ENCODE assay signal across 1 cellular context in the genomic region with DNA sequence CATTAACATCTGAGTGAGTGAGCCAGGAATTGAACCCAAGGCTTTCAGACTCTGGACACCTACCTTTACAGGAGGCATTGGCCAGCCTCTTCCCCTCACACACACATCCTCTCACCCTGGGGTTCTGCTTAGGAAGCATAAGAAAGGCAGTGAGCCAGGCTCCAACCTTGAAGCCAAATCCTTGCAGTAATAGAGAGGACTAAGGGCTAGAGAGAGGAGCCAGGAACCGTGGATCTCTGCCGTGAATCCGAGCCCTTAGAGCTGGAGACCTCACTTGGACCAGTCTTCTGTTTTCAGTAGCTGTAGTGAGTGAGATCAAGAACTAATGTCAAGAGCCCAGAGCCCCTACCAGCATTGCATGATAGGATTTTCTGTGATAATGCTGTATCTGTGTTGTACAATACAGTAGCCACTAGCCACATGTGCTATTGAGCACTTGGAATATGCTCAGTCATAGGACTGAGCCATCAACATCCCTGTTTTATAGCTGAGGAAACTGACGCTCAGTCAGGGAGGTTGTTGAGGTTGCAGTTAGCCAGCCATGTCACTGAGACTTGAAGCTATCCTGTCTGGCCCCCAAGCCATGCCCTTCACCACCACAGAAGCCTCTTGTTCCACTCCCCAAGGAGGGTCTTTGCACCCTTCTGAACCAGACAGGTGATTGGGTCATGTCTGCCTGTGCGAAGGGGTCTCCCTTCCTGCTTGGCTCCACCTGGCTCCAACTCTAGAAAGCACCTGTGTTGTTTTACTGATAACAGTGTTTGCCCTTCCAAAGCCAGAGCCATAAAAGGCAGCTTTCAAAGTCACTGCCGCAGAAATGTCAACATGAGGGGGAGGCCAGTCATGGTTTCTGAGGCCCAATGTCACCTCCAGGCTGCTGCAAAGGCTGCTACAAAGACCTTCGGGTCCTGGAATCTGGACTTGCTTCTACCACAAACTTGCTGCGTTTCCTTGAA.
TF ChIP-seq lines count a peak whose summit lies in the region.

No MANE protein-coding gene starts in this region.

TF ChIP-seq in HepG2, 621 proteins besides CTCF, POLR2A, EP300 and RAD21 (continued from another document and continues in another):
- TF ChIP-seq, protein P1, sequence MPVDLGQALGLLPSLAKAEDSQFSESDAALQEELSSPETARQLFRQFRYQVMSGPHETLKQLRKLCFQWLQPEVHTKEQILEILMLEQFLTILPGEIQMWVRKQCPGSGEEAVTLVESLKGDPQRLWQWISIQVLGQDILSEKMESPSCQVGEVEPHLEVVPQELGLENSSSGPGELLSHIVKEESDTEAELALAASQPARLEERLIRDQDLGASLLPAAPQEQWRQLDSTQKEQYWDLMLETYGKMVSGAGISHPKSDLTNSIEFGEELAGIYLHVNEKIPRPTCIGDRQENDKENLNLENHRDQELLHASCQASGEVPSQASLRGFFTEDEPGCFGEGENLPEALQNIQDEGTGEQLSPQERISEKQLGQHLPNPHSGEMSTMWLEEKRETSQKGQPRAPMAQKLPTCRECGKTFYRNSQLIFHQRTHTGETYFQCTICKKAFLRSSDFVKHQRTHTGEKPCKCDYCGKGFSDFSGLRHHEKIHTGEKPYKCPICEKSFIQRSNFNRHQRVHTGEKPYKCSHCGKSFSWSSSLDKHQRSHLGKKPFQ (CRISPR knock-in tag; IDR thresholded peaks at IDR 0.05; ENCODE audit: insufficient replicate concordance), result peak; percentile 70
- peak; percentile 76 for TF ChIP-seq TOPORS (CRISPR knock-in tag; IDR thresholded peaks at IDR 0.05)
- TF ChIP-seq, protein P2, sequence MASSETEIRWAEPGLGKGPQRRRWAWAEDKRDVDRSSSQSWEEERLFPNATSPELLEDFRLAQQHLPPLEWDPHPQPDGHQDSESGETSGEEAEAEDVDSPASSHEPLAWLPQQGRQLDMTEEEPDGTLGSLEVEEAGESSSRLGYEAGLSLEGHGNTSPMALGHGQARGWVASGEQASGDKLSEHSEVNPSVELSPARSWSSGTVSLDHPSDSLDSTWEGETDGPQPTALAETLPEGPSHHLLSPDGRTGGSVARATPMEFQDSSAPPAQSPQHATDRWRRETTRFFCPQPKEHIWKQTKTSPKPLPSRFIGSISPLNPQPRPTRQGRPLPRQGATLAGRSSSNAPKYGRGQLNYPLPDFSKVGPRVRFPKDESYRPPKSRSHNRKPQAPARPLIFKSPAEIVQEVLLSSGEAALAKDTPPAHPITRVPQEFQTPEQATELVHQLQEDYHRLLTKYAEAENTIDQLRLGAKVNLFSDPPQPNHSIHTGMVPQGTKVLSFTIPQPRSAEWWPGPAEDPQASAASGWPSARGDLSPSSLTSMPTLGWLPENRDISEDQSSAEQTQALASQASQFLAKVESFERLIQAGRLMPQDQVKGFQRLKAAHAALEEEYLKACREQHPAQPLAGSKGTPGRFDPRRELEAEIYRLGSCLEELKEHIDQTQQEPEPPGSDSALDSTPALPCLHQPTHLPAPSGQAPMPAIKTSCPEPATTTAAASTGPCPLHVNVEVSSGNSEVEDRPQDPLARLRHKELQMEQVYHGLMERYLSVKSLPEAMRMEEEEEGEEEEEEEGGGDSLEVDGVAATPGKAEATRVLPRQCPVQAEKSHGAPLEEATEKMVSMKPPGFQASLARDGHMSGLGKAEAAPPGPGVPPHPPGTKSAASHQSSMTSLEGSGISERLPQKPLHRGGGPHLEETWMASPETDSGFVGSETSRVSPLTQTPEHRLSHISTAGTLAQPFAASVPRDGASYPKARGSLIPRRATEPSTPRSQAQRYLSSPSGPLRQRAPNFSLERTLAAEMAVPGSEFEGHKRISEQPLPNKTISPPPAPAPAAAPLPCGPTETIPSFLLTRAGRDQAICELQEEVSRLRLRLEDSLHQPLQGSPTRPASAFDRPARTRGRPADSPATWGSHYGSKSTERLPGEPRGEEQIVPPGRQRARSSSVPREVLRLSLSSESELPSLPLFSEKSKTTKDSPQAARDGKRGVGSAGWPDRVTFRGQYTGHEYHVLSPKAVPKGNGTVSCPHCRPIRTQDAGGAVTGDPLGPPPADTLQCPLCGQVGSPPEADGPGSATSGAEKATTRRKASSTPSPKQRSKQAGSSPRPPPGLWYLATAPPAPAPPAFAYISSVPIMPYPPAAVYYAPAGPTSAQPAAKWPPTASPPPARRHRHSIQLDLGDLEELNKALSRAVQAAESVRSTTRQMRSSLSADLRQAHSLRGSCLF (CRISPR knock-in tag; IDR thresholded peaks at IDR 0.05; ENCODE audit: borderline replicate concordance), result no peak
- TF ChIP-seq SRSF4 (IDR thresholded peaks at IDR 0.05; ENCODE audit: low read depth, low read length, poor library complexity, severe bottlenecking), result no peak
- peak; percentile 63; the same call in 1 of the 2 replicates for TF ChIP-seq KLF12 (CRISPR knock-in tag; IDR thresholded peaks at IDR 0.05; ENCODE audit: borderline replicate concordance)
- TF ChIP-seq ZNF329 (CRISPR knock-in tag; IDR thresholded peaks at IDR 0.05; ENCODE audit: low read depth), result 0 out of 2 replicates have a peak, but pooled peaks have one; percentile 62
- peak; percentile 99 for TF ChIP-seq SMAD3 (CRISPR knock-in tag; IDR thresholded peaks at IDR 0.05)
- TF ChIP-seq, protein P3, sequence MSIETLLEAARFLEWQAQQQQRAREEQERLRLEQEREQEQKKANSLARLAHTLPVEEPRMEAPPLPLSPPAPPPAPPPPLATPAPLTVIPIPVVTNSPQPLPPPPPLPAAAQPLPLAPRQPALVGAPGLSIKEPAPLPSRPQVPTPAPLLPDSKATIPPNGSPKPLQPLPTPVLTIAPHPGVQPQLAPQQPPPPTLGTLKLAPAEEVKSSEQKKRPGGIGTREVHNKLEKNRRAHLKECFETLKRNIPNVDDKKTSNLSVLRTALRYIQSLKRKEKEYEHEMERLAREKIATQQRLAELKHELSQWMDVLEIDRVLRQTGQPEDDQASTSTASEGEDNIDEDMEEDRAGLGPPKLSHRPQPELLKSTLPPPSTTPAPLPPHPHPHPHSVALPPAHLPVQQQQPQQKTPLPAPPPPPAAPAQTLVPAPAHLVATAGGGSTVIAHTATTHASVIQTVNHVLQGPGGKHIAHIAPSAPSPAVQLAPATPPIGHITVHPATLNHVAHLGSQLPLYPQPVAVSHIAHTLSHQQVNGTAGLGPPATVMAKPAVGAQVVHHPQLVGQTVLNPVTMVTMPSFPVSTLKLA (IDR thresholded peaks at IDR 0.05), result no peak
- TF ChIP-seq ZSCAN9 (CRISPR knock-in tag; IDR thresholded peaks at IDR 0.05; ENCODE audit: borderline replicate concordance), result peak; percentile 96
- TF ChIP-seq ZKSCAN1 (IDR thresholded peaks at IDR 0.05; ENCODE audit: low read length), result 0 out of 2 replicates have a peak, but pooled peaks have one; percentile 15
- TF ChIP-seq, protein P4, sequence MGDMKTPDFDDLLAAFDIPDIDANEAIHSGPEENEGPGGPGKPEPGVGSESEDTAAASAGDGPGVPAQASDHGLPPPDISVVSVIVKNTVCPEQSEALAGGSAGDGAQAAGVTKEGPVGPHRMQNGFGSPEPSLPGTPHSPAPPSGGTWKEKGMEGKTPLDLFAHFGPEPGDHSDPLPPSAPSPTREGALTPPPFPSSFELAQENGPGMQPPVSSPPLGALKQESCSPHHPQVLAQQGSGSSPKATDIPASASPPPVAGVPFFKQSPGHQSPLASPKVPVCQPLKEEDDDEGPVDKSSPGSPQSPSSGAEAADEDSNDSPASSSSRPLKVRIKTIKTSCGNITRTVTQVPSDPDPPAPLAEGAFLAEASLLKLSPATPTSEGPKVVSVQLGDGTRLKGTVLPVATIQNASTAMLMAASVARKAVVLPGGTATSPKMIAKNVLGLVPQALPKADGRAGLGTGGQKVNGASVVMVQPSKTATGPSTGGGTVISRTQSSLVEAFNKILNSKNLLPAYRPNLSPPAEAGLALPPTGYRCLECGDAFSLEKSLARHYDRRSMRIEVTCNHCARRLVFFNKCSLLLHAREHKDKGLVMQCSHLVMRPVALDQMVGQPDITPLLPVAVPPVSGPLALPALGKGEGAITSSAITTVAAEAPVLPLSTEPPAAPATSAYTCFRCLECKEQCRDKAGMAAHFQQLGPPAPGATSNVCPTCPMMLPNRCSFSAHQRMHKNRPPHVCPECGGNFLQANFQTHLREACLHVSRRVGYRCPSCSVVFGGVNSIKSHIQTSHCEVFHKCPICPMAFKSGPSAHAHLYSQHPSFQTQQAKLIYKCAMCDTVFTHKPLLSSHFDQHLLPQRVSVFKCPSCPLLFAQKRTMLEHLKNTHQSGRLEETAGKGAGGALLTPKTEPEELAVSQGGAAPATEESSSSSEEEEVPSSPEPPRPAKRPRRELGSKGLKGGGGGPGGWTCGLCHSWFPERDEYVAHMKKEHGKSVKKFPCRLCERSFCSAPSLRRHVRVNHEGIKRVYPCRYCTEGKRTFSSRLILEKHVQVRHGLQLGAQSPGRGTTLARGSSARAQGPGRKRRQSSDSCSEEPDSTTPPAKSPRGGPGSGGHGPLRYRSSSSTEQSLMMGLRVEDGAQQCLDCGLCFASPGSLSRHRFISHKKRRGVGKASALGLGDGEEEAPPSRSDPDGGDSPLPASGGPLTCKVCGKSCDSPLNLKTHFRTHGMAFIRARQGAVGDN (CRISPR knock-in tag; IDR thresholded peaks at IDR 0.05), result peak; percentile 62
- peak; percentile 68; the same call in 1 of the 2 replicates for TF ChIP-seq DNMT3B (CRISPR knock-in tag; conservative IDR thresholded peaks at IDR 0.05)
- peak; percentile 91 for TF ChIP-seq GFI1 (CRISPR knock-in tag; IDR thresholded peaks at IDR 0.05; ENCODE audit: borderline replicate concordance)
- TF ChIP-seq, protein P5, sequence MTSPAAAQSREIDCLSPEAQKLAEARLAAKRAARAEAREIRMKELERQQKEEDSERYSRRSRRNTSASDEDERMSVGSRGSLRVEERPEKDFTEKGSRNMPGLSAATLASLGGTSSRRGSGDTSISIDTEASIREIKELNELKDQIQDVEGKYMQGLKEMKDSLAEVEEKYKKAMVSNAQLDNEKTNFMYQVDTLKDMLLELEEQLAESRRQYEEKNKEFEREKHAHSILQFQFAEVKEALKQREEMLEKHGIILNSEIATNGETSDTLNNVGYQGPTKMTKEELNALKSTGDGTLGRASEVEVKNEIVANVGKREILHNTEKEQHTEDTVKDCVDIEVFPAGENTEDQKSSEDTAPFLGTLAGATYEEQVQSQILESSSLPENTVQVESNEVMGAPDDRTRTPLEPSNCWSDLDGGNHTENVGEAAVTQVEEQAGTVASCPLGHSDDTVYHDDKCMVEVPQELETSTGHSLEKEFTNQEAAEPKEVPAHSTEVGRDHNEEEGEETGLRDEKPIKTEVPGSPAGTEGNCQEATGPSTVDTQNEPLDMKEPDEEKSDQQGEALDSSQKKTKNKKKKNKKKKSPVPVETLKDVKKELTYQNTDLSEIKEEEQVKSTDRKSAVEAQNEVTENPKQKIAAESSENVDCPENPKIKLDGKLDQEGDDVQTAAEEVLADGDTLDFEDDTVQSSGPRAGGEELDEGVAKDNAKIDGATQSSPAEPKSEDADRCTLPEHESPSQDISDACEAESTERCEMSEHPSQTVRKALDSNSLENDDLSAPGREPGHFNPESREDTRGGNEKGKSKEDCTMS (CRISPR knock-in tag; conservative IDR thresholded peaks at IDR 0.05), result no peak
- TF ChIP-seq ZNF891 (CRISPR knock-in tag; IDR thresholded peaks at IDR 0.05), result no peak; the same call in 1 of the 2 replicates
- TF ChIP-seq FLYWCH1 (CRISPR knock-in tag; IDR thresholded peaks at IDR 0.05), result no peak
- no peak for TF ChIP-seq GABPA (IDR thresholded peaks at IDR 0.05; ENCODE audit: low read depth, low read length)
- TF ChIP-seq GABPA (CRISPR knock-in tag; IDR thresholded peaks at IDR 0.05; ENCODE audit: low read depth), result peak; percentile 72
- peak; percentile 91 for TF ChIP-seq FOXK2 (IDR thresholded peaks at IDR 0.05)
- no peak for TF ChIP-seq ZFP36L1 (CRISPR knock-in tag; IDR thresholded peaks at IDR 0.05)
- TF ChIP-seq MED13 (CRISPR knock-in tag; IDR thresholded peaks at IDR 0.05), result peak; percentile 91
- TF ChIP-seq MTA1 (CRISPR knock-in tag; IDR thresholded peaks at IDR 0.05; ENCODE audit: borderline replicate concordance), result peak; percentile 99
- peak; percentile 97 for TF ChIP-seq POGZ (CRISPR knock-in tag; IDR thresholded peaks at IDR 0.05)
- TF ChIP-seq SETDB1 (CRISPR knock-in tag; IDR thresholded peaks at IDR 0.05; ENCODE audit: borderline replicate concordance), result no peak
- TF ChIP-seq, protein P6, sequence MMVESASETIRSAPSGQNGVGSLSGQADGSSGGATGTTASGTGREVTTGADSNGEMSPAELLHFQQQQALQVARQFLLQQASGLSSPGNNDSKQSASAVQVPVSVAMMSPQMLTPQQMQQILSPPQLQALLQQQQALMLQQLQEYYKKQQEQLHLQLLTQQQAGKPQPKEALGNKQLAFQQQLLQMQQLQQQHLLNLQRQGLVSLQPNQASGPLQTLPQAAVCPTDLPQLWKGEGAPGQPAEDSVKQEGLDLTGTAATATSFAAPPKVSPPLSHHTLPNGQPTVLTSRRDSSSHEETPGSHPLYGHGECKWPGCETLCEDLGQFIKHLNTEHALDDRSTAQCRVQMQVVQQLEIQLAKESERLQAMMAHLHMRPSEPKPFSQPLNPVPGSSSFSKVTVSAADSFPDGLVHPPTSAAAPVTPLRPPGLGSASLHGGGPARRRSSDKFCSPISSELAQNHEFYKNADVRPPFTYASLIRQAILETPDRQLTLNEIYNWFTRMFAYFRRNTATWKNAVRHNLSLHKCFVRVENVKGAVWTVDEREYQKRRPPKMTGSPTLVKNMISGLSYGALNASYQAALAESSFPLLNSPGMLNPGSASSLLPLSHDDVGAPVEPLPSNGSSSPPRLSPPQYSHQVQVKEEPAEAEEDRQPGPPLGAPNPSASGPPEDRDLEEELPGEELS (CRISPR knock-in tag; IDR thresholded peaks at IDR 0.05), result peak; percentile 97
- TF ChIP-seq NONO (IDR thresholded peaks at IDR 0.05), result no peak
- TF ChIP-seq NONO (CRISPR knock-in tag; conservative IDR thresholded peaks at IDR 0.05), result peak; percentile 97
- peak; percentile 91 for TF ChIP-seq KDM1A (CRISPR knock-in tag; IDR thresholded peaks at IDR 0.05)
- peak; percentile 83; the same call in 1 of the 2 replicates for TF ChIP-seq ZNF335 (CRISPR knock-in tag; IDR thresholded peaks at IDR 0.05)
- TF ChIP-seq, protein P7, sequence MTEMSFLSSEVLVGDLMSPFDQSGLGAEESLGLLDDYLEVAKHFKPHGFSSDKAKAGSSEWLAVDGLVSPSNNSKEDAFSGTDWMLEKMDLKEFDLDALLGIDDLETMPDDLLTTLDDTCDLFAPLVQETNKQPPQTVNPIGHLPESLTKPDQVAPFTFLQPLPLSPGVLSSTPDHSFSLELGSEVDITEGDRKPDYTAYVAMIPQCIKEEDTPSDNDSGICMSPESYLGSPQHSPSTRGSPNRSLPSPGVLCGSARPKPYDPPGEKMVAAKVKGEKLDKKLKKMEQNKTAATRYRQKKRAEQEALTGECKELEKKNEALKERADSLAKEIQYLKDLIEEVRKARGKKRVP (CRISPR knock-in tag; IDR thresholded peaks at IDR 0.05), result peak in 1 of 2 experiments; percentile 79; a peak in 2 of 4 replicates
- TF ChIP-seq, protein P8, sequence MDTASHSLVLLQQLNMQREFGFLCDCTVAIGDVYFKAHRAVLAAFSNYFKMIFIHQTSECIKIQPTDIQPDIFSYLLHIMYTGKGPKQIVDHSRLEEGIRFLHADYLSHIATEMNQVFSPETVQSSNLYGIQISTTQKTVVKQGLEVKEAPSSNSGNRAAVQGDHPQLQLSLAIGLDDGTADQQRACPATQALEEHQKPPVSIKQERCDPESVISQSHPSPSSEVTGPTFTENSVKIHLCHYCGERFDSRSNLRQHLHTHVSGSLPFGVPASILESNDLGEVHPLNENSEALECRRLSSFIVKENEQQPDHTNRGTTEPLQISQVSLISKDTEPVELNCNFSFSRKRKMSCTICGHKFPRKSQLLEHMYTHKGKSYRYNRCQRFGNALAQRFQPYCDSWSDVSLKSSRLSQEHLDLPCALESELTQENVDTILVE (CRISPR knock-in tag; IDR thresholded peaks at IDR 0.05), result peak; percentile 82; the same call in 1 of the 2 replicates
- peak; percentile 92 for TF ChIP-seq KDM4B (CRISPR knock-in tag; IDR thresholded peaks at IDR 0.05)
- TF ChIP-seq, protein P9, sequence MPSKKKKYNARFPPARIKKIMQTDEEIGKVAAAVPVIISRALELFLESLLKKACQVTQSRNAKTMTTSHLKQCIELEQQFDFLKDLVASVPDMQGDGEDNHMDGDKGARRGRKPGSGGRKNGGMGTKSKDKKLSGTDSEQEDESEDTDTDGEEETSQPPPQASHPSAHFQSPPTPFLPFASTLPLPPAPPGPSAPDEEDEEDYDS (CRISPR knock-in tag; IDR thresholded peaks at IDR 0.05), result peak; percentile 67; the same call in 1 of the 2 replicates
- no peak for TF ChIP-seq AGO2 (optimal IDR thresholded peaks at IDR 0.05; ENCODE audit: low read depth, low read length)
